Comparison of ENCODE assay signal across 1 cellular context in the genomic region with DNA sequence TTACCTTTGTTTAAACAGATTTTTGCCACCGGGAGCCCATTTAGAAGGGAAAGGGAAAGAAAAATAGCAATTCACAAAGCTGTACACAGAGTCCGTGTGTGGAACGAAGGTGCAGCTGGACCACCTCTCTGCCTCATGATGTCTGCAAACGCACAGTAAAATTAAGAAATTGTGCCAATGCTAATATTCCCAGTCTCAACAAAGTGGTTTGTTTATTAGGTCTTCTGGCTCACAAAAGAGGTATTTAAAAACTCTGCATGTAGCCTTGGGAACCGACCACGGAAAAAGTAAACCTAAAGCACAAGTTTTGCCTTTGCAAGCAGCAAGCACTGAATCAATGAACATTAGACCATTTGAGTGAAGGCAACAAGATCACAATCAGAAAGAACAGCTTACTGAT.
TF ChIP-seq lines count a peak whose summit lies in the region.

No MANE protein-coding gene starts in this region.

TF ChIP-seq in GM23338, 12 proteins besides CTCF, POLR2A, EP300 and RAD21 (continued from another document):
- TF ChIP-seq, protein P1, sequence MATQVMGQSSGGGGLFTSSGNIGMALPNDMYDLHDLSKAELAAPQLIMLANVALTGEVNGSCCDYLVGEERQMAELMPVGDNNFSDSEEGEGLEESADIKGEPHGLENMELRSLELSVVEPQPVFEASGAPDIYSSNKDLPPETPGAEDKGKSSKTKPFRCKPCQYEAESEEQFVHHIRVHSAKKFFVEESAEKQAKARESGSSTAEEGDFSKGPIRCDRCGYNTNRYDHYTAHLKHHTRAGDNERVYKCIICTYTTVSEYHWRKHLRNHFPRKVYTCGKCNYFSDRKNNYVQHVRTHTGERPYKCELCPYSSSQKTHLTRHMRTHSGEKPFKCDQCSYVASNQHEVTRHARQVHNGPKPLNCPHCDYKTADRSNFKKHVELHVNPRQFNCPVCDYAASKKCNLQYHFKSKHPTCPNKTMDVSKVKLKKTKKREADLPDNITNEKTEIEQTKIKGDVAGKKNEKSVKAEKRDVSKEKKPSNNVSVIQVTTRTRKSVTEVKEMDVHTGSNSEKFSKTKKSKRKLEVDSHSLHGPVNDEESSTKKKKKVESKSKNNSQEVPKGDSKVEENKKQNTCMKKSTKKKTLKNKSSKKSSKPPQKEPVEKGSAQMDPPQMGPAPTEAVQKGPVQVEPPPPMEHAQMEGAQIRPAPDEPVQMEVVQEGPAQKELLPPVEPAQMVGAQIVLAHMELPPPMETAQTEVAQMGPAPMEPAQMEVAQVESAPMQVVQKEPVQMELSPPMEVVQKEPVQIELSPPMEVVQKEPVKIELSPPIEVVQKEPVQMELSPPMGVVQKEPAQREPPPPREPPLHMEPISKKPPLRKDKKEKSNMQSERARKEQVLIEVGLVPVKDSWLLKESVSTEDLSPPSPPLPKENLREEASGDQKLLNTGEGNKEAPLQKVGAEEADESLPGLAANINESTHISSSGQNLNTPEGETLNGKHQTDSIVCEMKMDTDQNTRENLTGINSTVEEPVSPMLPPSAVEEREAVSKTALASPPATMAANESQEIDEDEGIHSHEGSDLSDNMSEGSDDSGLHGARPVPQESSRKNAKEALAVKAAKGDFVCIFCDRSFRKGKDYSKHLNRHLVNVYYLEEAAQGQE (IDR thresholded peaks at IDR 0.05; ENCODE audit: unreplicated experiment): no peak
- TF ChIP-seq NANOG (IDR thresholded peaks at IDR 0.05; ENCODE audit: borderline replicate concordance) (no peak), STAT1 (IDR thresholded peaks at IDR 0.05; ENCODE audit: unreplicated experiment) (no peak), EZH2 (IDR thresholded peaks at IDR 0.05; ENCODE audit: low read depth, unreplicated experiment) (no peak), POLR2AphosphoS5 (IDR thresholded peaks at IDR 0.05; ENCODE audit: low read depth) (no peak), CREB1 (CRISPR knock-in tag; IDR thresholded peaks at IDR 0.05; ENCODE audit: low read depth) (no peak), ZNF462 (CRISPR knock-in tag; IDR thresholded peaks at IDR 0.05) (no peak), EZH2phosphoT487 (IDR thresholded peaks at IDR 0.05; ENCODE audit: unreplicated experiment) (no peak), ZNF114 (CRISPR knock-in tag; IDR thresholded peaks at IDR 0.05) (no peak), JUNB (IDR thresholded peaks at IDR 0.05; ENCODE audit: unreplicated experiment) (no peak), ZNF331 (CRISPR knock-in tag; IDR thresholded peaks at IDR 0.05; ENCODE audit: low read depth) (no peak)
